ENCODE assay signal across 8 cellular contexts in genomic region chr3:17151598-17152373, GRCh38.
DNase-seq lines count a peak whose midpoint lies in the region; ATAC-seq and TF ChIP-seq lines count a peak whose summit lies in the region.
"Had no signal": no experiment of that assay in that cellular context is flagged by ENCODE, and none has a peak within 500 bp of the region (broad histone marks: within the 10 kb centered on the region; RNA-seq: fewer than 3 reads in every experiment).

No MANE protein-coding gene starts in this region.

- no peak for TF ChIP-seq CTCF in mucosa of descending colon (IDR thresholded peaks at IDR 0.05)

- H3K36me3 ChIP-seq in mucosa of descending colon (ENCODE audit: low read depth) (no peaks in the 10 kb centered on the region), SJCRH30 (no peaks in the 10 kb centered on the region)
- H3K36me3 ChIP-seq: SJSA1 had no signal

- DNase-seq in activated CD8-positive, alpha-beta memory T cell treated with anti-CD3 and anti-CD28 coated beads for 48 hours (ENCODE audit: low read depth in 2 of 3, low spot score in 2 of 3) = peak; percentile 48 to 76 (median 63)
- DNase-seq in mucosa of descending colon (peak; percentile 44 to 65 (median 47)), amygdala (lab: John Stamatoyannopoulos, UW) (no peak), NCI-H2107 treated with DMSO at 0.1 percent for 48 hours (lab: John Stamatoyannopoulos, UW; ENCODE audit: unreplicated experiment) (no peak), SJCRH30 (no peak)

- H3K9me3 ChIP-seq in mucosa of descending colon (peaks cover 7% of the 10 kb centered on the region), SJCRH30 (replicated peaks) (no peaks in the 10 kb centered on the region)
- H3K9me3 ChIP-seq: SJSA1 had no signal

- ATAC-seq in GM19467 (IDR thresholded peaks at IDR 0.05; ENCODE audit: unreplicated experiment) = peak; percentile 99
- peak; percentile 96 for ATAC-seq in HG03469 (IDR thresholded peaks at IDR 0.05; ENCODE audit: unreplicated experiment)
- ATAC-seq in mucosa of descending colon = peak; percentile 72

- no peak overlapping the region for H3K27ac ChIP-seq in SJCRH30
- H3K27ac ChIP-seq: SJSA1 had no signal

- H3K4me1 ChIP-seq in mucosa of descending colon (ENCODE audit: low read depth) (no peaks in the 10 kb centered on the region), SJCRH30 (0 out of 2 replicates have a peak, but pooled peaks cover 2% of the 10 kb centered on the region)
- H3K4me1 ChIP-seq: SJSA1 had no signal

- no peaks in the 10 kb centered on the region for H3K27me3 ChIP-seq in SJCRH30
- H3K27me3 ChIP-seq: SJSA1 had no signal

- H3K4me3 ChIP-seq in mucosa of descending colon (no peak overlapping the region), SJCRH30 (no peak overlapping the region)
- H3K4me3 ChIP-seq: SJSA1 had no signal

- intact Hi-C loops in mucosa of descending colon (cut with DNase I, micrococcal nuclease) = no loop called here

Comparison
In these comparisons a context has a peak if more than half of its experiments do, and no peak if none do; other contexts are left out.
1. DNase-seq: peak in activated CD8-positive, alpha-beta memory T cell treated with anti-CD3 and anti-CD28 coated beads for 48 hours (3 of 3) and mucosa of descending colon (3 of 3); none in amygdala (0 of 56), NCI-H2107 treated with DMSO at 0.1 percent for 48 hours (single experiment) and SJCRH30 (0 of 2).
2. Peak in every context shown above with its lines, with median percentiles within 50 percentile points of each other: ATAC-seq.